ENCODE assay signal across 21 cellular contexts in the genomic region with DNA sequence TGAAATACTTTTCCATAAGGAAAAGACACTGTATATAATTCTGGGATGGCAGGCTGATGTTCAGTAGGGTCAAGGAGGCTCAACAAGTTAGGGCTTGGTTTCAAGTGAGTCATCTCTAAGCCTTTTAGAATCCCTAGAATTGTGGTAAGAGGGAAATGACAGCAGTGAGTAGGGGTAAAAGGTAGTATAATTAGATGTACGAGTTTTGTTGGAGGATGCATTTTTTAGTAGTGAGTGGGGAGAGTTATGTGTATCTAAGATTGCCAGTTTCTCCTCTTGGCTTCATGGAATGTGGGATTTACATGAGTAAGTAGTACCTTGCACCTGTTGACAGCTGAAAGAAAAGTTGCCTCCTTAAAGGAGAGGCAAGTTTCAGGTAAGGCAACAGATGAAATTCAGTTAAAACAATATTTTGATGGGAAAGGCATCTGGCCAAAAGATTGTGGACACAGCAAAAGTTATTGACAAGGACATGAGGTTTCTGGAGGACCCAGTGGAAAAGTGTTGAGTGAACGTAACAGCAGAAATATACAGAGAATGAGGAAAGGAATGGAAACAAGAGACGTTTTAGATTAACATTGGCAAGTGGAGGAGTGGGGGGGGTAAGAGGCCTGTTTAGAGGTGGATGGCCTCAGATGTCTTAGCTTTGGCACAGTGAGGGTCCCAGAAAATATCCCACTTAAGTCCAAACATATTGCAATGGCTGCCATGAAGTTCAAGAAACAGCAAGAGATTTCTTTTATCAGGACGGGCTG. TPM values are rescaled to one million over a fixed set of nuclear protein-coding genes. Genes with fewer than 3 reads are reported as not detected.
A peak's percentile ranks its signal among the peaks of the same experiment; 100 is the strongest.
DNase-seq lines count a peak whose midpoint lies in the region; ATAC-seq and TF ChIP-seq lines count a peak whose summit lies in the region.
"Had no signal": no experiment of that assay in that cellular context is flagged by ENCODE, and none has a peak within 500 bp of the region (broad histone marks: within the 10 kb centered on the region; RNA-seq: fewer than 3 reads in every experiment).

No MANE protein-coding gene starts in this region.

- H3K27me3 Mint-ChIP-seq in WTC11 (ENCODE audit: low read depth), result no peaks in the 10 kb centered on the region
- H3K27me3 Mint-ChIP-seq in GM23338 (ENCODE audit: insufficient read depth, low read depth, poor library complexity), result no peaks in the 10 kb centered on the region
- H3K27me3 Mint-ChIP-seq: activated CD8-positive, alpha-beta memory T cell treated with anti-CD3 and anti-CD28 coated beads, Interleukin-2, amount 10 ng/mL, durations not matched to agents 7 days and 5 days; effector memory CD8-positive, alpha-beta T cell had no signal

- no peaks in the 10 kb centered on the region for H3K9me3 ChIP-seq in GM23248 (ENCODE audit: low read depth)
- no peaks in the 10 kb centered on the region for H3K9me3 ChIP-seq in SK-N-SH
- H3K9me3 ChIP-seq: BLaER1 treated with 17β-estradiol and CSF1 and Interleukin-3, amounts not matched to agents 10 nM and 100 nM; psoas muscle had no signal

- H3K27ac ChIP-seq in GM23248 (no peak overlapping the region), rectal smooth muscle tissue (ENCODE audit: low read depth, low read length) (peak overlapping the region; percentile 89), SK-N-SH (ENCODE audit: low read depth in 2 of 2, low read length in 1 of 2) (no peak overlapping the region), GM23338 (ENCODE audit: low read depth) (no peak overlapping the region)
- H3K27ac ChIP-seq: BLaER1 treated with 17β-estradiol and CSF1 and Interleukin-3, amounts not matched to agents 10 nM and 100 nM; KMS-11; neural progenitor cell; psoas muscle had no signal

- H3K36me3 Mint-ChIP-seq in WTC11 (peaks cover 7% of the 10 kb centered on the region), GM23338 (ENCODE audit: low read depth) (peaks cover 6% of the 10 kb centered on the region; the same call in 1 of the 3 replicates)
- H3K36me3 Mint-ChIP-seq: activated CD8-positive, alpha-beta memory T cell treated with anti-CD3 and anti-CD28 coated beads, Interleukin-2, amount 10 ng/mL, durations not matched to agents 7 days and 5 days had no signal

- POLR2A ChIA-PET in WTC11 (lab: Charles Lee), result no interaction called here
- POLR2A ChIA-PET in SK-N-SH (lab: Yijun Ruan, JAX), result no interaction called here

- H3K4me1 Mint-ChIP-seq in WTC11 (peaks cover 9% of the 10 kb centered on the region), GM23338 (peaks cover 7% of the 10 kb centered on the region)
- H3K4me1 Mint-ChIP-seq: activated CD8-positive, alpha-beta memory T cell treated with anti-CD3 and anti-CD28 coated beads, Interleukin-2, amount 10 ng/mL, durations not matched to agents 7 days and 5 days had no signal

- no peak overlapping the region for H3K4me3 ChIP-seq in GM23248
- no peak overlapping the region for H3K4me3 ChIP-seq in fibroblast of the aortic adventitia (ENCODE audit: low read depth, low read length)
- H3K4me3 ChIP-seq in rectal smooth muscle tissue (ENCODE audit: low read length), result no peak overlapping the region
- H3K4me3 ChIP-seq in SK-N-SH (ENCODE audit: low read depth in 2 of 2, low read length in 1 of 2), result no peak overlapping the region
- H3K4me3 ChIP-seq in GM23338, result no peak overlapping the region
- H3K4me3 ChIP-seq: BLaER1 treated with 17β-estradiol and CSF1 and Interleukin-3, amounts not matched to agents 10 nM and 100 nM; neural progenitor cell; psoas muscle had no signal

- H2AFZ ChIP-seq in GM23248, result no peak overlapping the region
- no peak overlapping the region for H2AFZ ChIP-seq in SK-N-SH (ENCODE audit: low read depth)
- H2AFZ ChIP-seq in GM23338, result no peak overlapping the region
- H2AFZ ChIP-seq: neural progenitor cell had no signal

- H3K79me2 ChIP-seq in GM23248 (ENCODE audit: insufficient read depth) (no peaks in the 10 kb centered on the region), SK-N-SH (ENCODE audit: insufficient read depth) (no peaks in the 10 kb centered on the region), GM23338 (replicated peaks; ENCODE audit: insufficient read depth) (no peaks in the 10 kb centered on the region)

- peaks cover 6% of the 10 kb centered on the region for H3K9me3 Mint-ChIP-seq in WTC11
- peaks cover 5% of the 10 kb centered on the region; the same call in 2 of the 3 replicates for H3K9me3 Mint-ChIP-seq in GM23338

- no peaks in the 10 kb centered on the region for H3K9me2 ChIP-seq in GM23248 (ENCODE audit: insufficient read depth)
- H3K9me2 ChIP-seq in SK-N-SH, result no peaks in the 10 kb centered on the region
- no peaks in the 10 kb centered on the region for H3K9me2 ChIP-seq in GM23338 (ENCODE audit: insufficient read depth)

- H3K27ac Mint-ChIP-seq in WTC11 (peak overlapping the region; percentile 93), GM23338 (no peak overlapping the region)
- H3K27ac Mint-ChIP-seq: activated CD8-positive, alpha-beta memory T cell treated with anti-CD3 and anti-CD28 coated beads, Interleukin-2, amount 10 ng/mL, durations not matched to agents 7 days and 5 days; effector memory CD8-positive, alpha-beta T cell; neural progenitor cell had no signal

- TF ChIP-seq RAD21 in SK-N-SH (IDR thresholded peaks at IDR 0.05; ENCODE audit: low read length), result no peak

- no peak for ATAC-seq in WTC11
- no peak for ATAC-seq in HG03571 (IDR thresholded peaks at IDR 0.05; ENCODE audit: unreplicated experiment)
- ATAC-seq in GM23338, result no peak
- ATAC-seq: activated CD8-positive, alpha-beta memory T cell treated with anti-CD3 and anti-CD28 coated beads, Interleukin-2, amount 10 ng/mL, durations not matched to agents 7 days and 5 days; effector memory CD8-positive, alpha-beta T cell; psoas muscle had no signal

- H3K4me2 ChIP-seq in GM23248 (ENCODE audit: unreplicated experiment) (no peak overlapping the region), SK-N-SH (no peak overlapping the region), GM23338 (no peak overlapping the region)
- H3K4me2 ChIP-seq: BLaER1 treated with 17β-estradiol and CSF1 and Interleukin-3, amounts not matched to agents 10 nM and 100 nM; KMS-11; neural progenitor cell had no signal

- H3K27me3 ChIP-seq in GM23248 (replicated peaks; ENCODE audit: insufficient read depth) (no peaks in the 10 kb centered on the region), rectal smooth muscle tissue (ENCODE audit: control insufficient read depth, insufficient read depth, low read length) (no peaks in the 10 kb centered on the region), SK-N-SH (ENCODE audit: insufficient read depth) (no peaks in the 10 kb centered on the region), GM23338 (ENCODE audit: insufficient read depth) (no peaks in the 10 kb centered on the region)
- H3K27me3 ChIP-seq: BLaER1 treated with 17β-estradiol and CSF1 and Interleukin-3, amounts not matched to agents 10 nM and 100 nM; neural progenitor cell had no signal

- H3K36me3 ChIP-seq in GM23248 (ENCODE audit: low read depth) (no peaks in the 10 kb centered on the region), rectal smooth muscle tissue (ENCODE audit: control insufficient read depth, insufficient read depth, low read length) (no peaks in the 10 kb centered on the region), SK-N-SH (replicated peaks in 1 of 2; ENCODE audit: control insufficient read depth in 1 of 2, insufficient read depth in 2 of 2, low read length in 1 of 2) (no peaks in the 10 kb centered on the region), GM23338 (ENCODE audit: insufficient read depth) (no peaks in the 10 kb centered on the region)
- H3K36me3 ChIP-seq: BLaER1 treated with 17β-estradiol and CSF1 and Interleukin-3, amounts not matched to agents 10 nM and 100 nM; neural progenitor cell had no signal

- CTCF ChIA-PET in WTC11 (lab: Charles Lee) (no interaction called here), SK-N-SH (lab: Yijun Ruan, JAX) (no interaction called here)

- TF ChIP-seq EP300 in SK-N-SH (IDR thresholded peaks at IDR 0.05; ENCODE audit: borderline replicate concordance in 1 of 2, low read depth in 1 of 2, low read length in 1 of 2), result no peak

- peaks cover 8% of the 10 kb centered on the region; the same call in 1 of the 2 replicates for H3K4me1 ChIP-seq in GM23248 (ENCODE audit: insufficient read depth)
- peaks cover 24% of the 10 kb centered on the region for H3K4me1 ChIP-seq in rectal smooth muscle tissue (ENCODE audit: control insufficient read depth, insufficient read depth, low read length)
- no peaks in the 10 kb centered on the region for H3K4me1 ChIP-seq in SK-N-SH (ENCODE audit: control insufficient read depth in 1 of 2, insufficient read depth in 2 of 2, low read depth in 1 of 2, low read length in 1 of 2)
- H3K4me1 ChIP-seq in GM23338 (ENCODE audit: insufficient read depth), result no peaks in the 10 kb centered on the region
- H3K4me1 ChIP-seq: BLaER1 treated with 17β-estradiol and CSF1 and Interleukin-3, amounts not matched to agents 10 nM and 100 nM; neural progenitor cell; psoas muscle had no signal

- 47 to 53% methylated on average over 4 of the region's 4 CpGs for WGBS in GM23248 (ENCODE audit: low coverage in 1 of 2, low lambda C conversion rate in 2 of 2, missing lambda C conversion rate in 2 of 2), 2 experiments
- WGBS in SK-N-SH (ENCODE audit: low lambda C conversion rate), result 56% methylated on average over 4 of the region's 4 CpGs

- H3F3A ChIP-seq in GM23248 (ENCODE audit: insufficient read depth) (no peaks in the 10 kb centered on the region), SK-N-SH (replicated peaks; ENCODE audit: insufficient read depth) (no peaks in the 10 kb centered on the region), GM23338 (replicated peaks; ENCODE audit: low read depth) (no peaks in the 10 kb centered on the region)

- H3K9ac ChIP-seq in GM23248 (no peak overlapping the region), rectal smooth muscle tissue (ENCODE audit: low read length) (no peak overlapping the region), SK-N-SH (no peak overlapping the region)
- H3K9ac ChIP-seq: BLaER1 treated with 17β-estradiol and CSF1 and Interleukin-3, amounts not matched to agents 10 nM and 100 nM; KMS-11; neural progenitor cell had no signal

- no peaks in the 10 kb centered on the region for H4K20me1 ChIP-seq in GM23248 (ENCODE audit: insufficient read depth)
- H4K20me1 ChIP-seq in SK-N-SH (ENCODE audit: insufficient read depth), result no peaks in the 10 kb centered on the region
- no peaks in the 10 kb centered on the region for H4K20me1 ChIP-seq in GM23338 (replicated peaks; ENCODE audit: insufficient read depth)
- H4K20me1 ChIP-seq: BLaER1 treated with 17β-estradiol and CSF1 and Interleukin-3, amounts not matched to agents 10 nM and 100 nM had no signal

- in situ Hi-C loops in GM23248 (cut with MboI), result no loop called here

- DNase-seq in GM23248 (peak; percentile 16), WTC11 (ENCODE audit: low spot score) (no peak), fibroblast of the aortic adventitia (ENCODE audit: low read depth) (peak; percentile 58), NCI-H1105 (lab: John Stamatoyannopoulos, UW) (no peak), SK-N-SH (no peak), GM23338 (ENCODE audit: low spot score) (no peak)
- DNase-seq: activated CD4-positive, alpha-beta T cell treated with anti-CD3 and anti-CD28 coated beads for 4 hours; activated CD8-positive, alpha-beta memory T cell treated with anti-CD3 and anti-CD28 coated beads, Interleukin-2, amount 10 ng/mL, durations not matched to agents 7 days and 5 days; activated effector memory CD4-positive, alpha-beta T cell treated with Interleukin-2 at 50 U/mL for 16 hours; effector memory CD8-positive, alpha-beta T cell; kidney glomerular epithelial cell; NCI-H1048; NCI-H2029 treated with DMSO at 0.1 percent for 48 hours; psoas muscle; stimulated activated CD8-positive, alpha-beta memory T cell treated with anti-CD3 and anti-CD28 coated beads, Interleukin-4, amount 100 ng/mL, for 48 hours had no signal

- H3K4me3 Mint-ChIP-seq in WTC11, result no peak overlapping the region
- H3K4me3 Mint-ChIP-seq in GM23338, result no peak overlapping the region
- H3K4me3 Mint-ChIP-seq: activated CD8-positive, alpha-beta memory T cell treated with anti-CD3 and anti-CD28 coated beads, Interleukin-2, amount 10 ng/mL, durations not matched to agents 7 days and 5 days; effector memory CD8-positive, alpha-beta T cell; neural progenitor cell had no signal

- TF ChIP-seq CTCF in WTC11 (IDR thresholded peaks at IDR 0.05) (no peak), fibroblast of the aortic adventitia (IDR thresholded peaks at IDR 0.05; ENCODE audit: insufficient read depth, low read length) (no peak), SK-N-SH (IDR thresholded peaks at IDR 0.05) (no peak), GM23338 (conservative IDR thresholded peaks at IDR 0.05; ENCODE audit: low read depth in 2 of 2) (no peak)

RNA-seq across cellular contexts. Expression of gene LMO3, which starts 21.8 kb away (rescaled TPM):
- not detected in 2 replicates for total RNA-seq in GM23248 (2014; rRNA removed; shearing (Covaris generic))
- polyA plus RNA-seq in GM23248 (2016; fragmentation: Nextera tagmentation; extraction: Ambion mirVana) (0.27 and 0.38 TPM in 2 replicates), SK-N-SH (2012; rRNA removed) (not detected in 2 replicates), GM23338 (2016; fragmentation: Nextera tagmentation; extraction: Ambion mirVana) (5.8 and 7.9 TPM in 2 replicates)
- total RNA-seq in WTC11 (2021) (22.2 to 29.8 TPM (median 23.3 TPM) in 3 replicates), fibroblast of the aortic adventitia (ENCODE audit: low replicate concordance) (3.6 and 12.8 TPM in 2 replicates)
- polyA plus RNA-seq in SK-N-SH (2012; cell fraction: cytosol; rRNA removed), result 0.21 and 0.26 TPM in 2 replicates
- 0.01 and 0.04 TPM in 2 replicates for polyA plus RNA-seq in SK-N-SH (2012; cell fraction: nucleus; rRNA removed)
- total RNA-seq in GM23338 (2014; rRNA removed; shearing (Covaris generic)), result 15.1 and 15.2 TPM in 2 replicates
- total RNA-seq: activated CD8-positive, alpha-beta memory T cell treated with anti-CD3 and anti-CD28 coated beads, Interleukin-2, amount 10 ng/mL, durations not matched to agents 7 days and 5 days; mononuclear cell had no signal

Comparison
In these comparisons a context has a peak if more than half of its experiments do, and no peak if none do; other contexts are left out.
1. DNase-seq: peak in GM23248 (single experiment) and fibroblast of the aortic adventitia (single experiment); none in WTC11 (single experiment), NCI-H1105 (single experiment), SK-N-SH (single experiment) and GM23338 (single experiment).